In the genomic region with DNA sequence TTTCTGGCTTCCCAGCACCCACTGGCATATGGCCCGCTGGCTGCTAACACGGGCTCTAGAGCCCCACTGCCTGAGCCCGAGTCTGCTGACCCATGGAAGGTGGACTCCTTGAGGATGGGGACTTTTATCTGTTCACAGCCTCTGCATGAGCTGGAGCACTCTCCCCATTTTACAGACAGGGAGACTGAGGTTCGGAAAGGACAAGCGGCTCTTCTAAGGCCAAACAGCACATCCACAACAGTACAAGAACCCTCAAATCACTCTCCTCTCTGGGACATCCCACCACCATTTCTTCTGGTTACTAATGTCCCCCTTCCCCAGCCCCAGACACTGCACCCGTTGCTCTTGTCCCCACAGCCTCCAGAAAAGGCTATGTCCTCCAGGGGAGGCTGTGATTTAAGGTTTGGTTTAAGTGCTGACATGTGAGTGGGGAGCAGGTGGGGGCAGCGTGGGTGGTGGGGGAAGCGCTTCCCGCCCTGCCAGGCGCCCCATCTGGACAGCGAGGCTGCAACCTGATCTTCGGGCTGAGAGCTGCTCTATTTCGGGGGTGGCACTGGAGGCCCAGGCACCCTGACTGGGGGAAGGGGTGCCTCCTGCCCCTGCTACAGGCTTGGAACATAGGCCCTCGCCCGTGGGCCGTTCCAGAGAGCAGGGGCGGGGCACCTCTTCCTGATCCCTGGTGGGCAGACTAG, we compare ENCODE assay signal across 16 cellular contexts.
A peak's percentile ranks its signal among the peaks of the same experiment; 100 is the strongest.
DNase-seq lines count a peak whose midpoint lies in the region; ATAC-seq, FAIRE-seq and TF ChIP-seq lines count a peak whose summit lies in the region.
"Had no signal": no experiment of that assay in that cellular context is flagged by ENCODE, and none has a peak within 500 bp of the region (broad histone marks: within the 10 kb centered on the region; RNA-seq: fewer than 3 reads in every experiment).

No MANE protein-coding gene starts in this region.

- H3K9me1 ChIP-seq in K562 (ENCODE audit: control insufficient read depth, insufficient read depth, low read length): no peaks in the 10 kb centered on the region

- H3K36me3 ChIP-seq in K562 (ENCODE audit: control insufficient read depth, insufficient read depth, low read length): no peaks in the 10 kb centered on the region
- no peaks in the 10 kb centered on the region for H3K36me3 ChIP-seq in osteoblast (ENCODE audit: insufficient read depth, low read length)
- H3K36me3 ChIP-seq in kidney (ENCODE audit: control insufficient read depth in 1 of 2, insufficient read depth in 2 of 2, low read length in 2 of 2): no peaks in the 10 kb centered on the region
- no peaks in the 10 kb centered on the region for H3K36me3 ChIP-seq in right lobe of liver
- H3K36me3 ChIP-seq: BLaER1 treated with 17β-estradiol and CSF1 and Interleukin-3, amounts not matched to agents 10 nM and 100 nM had no signal

- DNase-seq in DMS 273 treated with DMSO at 0.1 percent for 48 hours (lab: John Stamatoyannopoulos, UW) (peak; percentile 32), NCI-H2171 treated with DMSO at 0.1 percent for 48 hours (lab: John Stamatoyannopoulos, UW) (peak; percentile 87), K562 (ENCODE audit: extremely low read depth in 1 of 4, low spot score in 3 of 4) (no peak), osteoblast (ENCODE audit: insufficient read length, low spot score, missing footprints) (peak; percentile 38), kidney (no peak), foreskin fibroblast (no peak), right lobe of liver (no peak)
- DNase-seq: Calu3; CD8-positive, alpha-beta T cell; GOT3; H9 had no signal

- TF ChIP-seq POLR2A in K562 (conservative IDR thresholded peaks at IDR 0.05): no peak
- no peak for TF ChIP-seq POLR2A in right lobe of liver (IDR thresholded peaks at IDR 0.05)

- H3K9ac ChIP-seq in K562 (ENCODE audit: insufficient read depth in 1 of 2, low read depth in 2 of 2, low read length in 2 of 2) (no peak overlapping the region), kidney (ENCODE audit: low read length in 2 of 2) (no peak overlapping the region)
- H3K9ac ChIP-seq: BLaER1 treated with 17β-estradiol and CSF1 and Interleukin-3, amounts not matched to agents 10 nM and 100 nM had no signal

- in situ Hi-C loops in K562 (cut with MboI): no loop called here

- TF ChIP-seq CTCF in K562 (IDR thresholded peaks at IDR 0.05 in 2 of 3, conservative IDR thresholded peaks at IDR 0.05 in 1 of 3; ENCODE audit: insufficient read depth in 2 of 3, low read depth in 1 of 3, low read length in 3 of 3) (no peak), osteoblast (IDR thresholded peaks at IDR 0.05; ENCODE audit: extremely low read depth, low read depth, low read length) (no peak), kidney (IDR thresholded peaks at IDR 0.05; ENCODE audit: borderline replicate concordance, extremely low read depth, insufficient read depth) (no peak), foreskin fibroblast (IDR thresholded peaks at IDR 0.05; ENCODE audit: low read depth, low read length) (no peak), right lobe of liver (IDR thresholded peaks at IDR 0.05) (no peak)

- WGBS in K562 (ENCODE audit: insufficient coverage, low coverage, missing lambda C conversion rate): 2% methylated on average over 17 of the region's 17 CpGs
- WGBS in right lobe of liver (ENCODE audit: insufficient coverage, low coverage, low lambda C conversion rate, missing lambda C conversion rate): 62% methylated on average over 4 of the region's 17 CpGs

- CTCF ChIA-PET in K562 (lab: Yijun Ruan, JAX; ENCODE audit: low intra/inter-chr PET ratio): no interaction called here

- H3K4me3 ChIP-seq in K562 (no peak overlapping the region), osteoblast (ENCODE audit: insufficient read depth, low read length) (no peak overlapping the region), kidney (ENCODE audit: low read length in 2 of 2) (no peak overlapping the region), foreskin fibroblast (ENCODE audit: low read depth in 1 of 2, low read length in 2 of 2) (no peak overlapping the region), right lobe of liver (no peak overlapping the region)
- H3K4me3 ChIP-seq: BLaER1 treated with 17β-estradiol and CSF1 and Interleukin-3, amounts not matched to agents 10 nM and 100 nM had no signal

- TF ChIP-seq RAD21 in K562 (CRISPR knock-in tag; conservative IDR thresholded peaks at IDR 0.05 in 1 of 2, IDR thresholded peaks at IDR 0.05 in 1 of 2): no peak

- H2AFZ ChIP-seq in K562 (ENCODE audit: low read depth, low read length) (no peak overlapping the region), osteoblast (ENCODE audit: low read length) (no peak overlapping the region)

- TF ChIP-seq EP300 in K562 (IDR thresholded peaks at IDR 0.05; ENCODE audit: low read length): no peak

- ATAC-seq in K562: no peak
- ATAC-seq in HG03439 (IDR thresholded peaks at IDR 0.05; ENCODE audit: unreplicated experiment): no peak
- ATAC-seq in right lobe of liver: no peak
- ATAC-seq: CD8-positive, alpha-beta T cell had no signal

- BruUV-seq in K562 (replicated peaks; lab: Mats Ljungman, UMichigan): no TSS peak

- H3K27ac ChIP-seq in K562 (ENCODE audit: extremely low read depth, low read depth, low read length) (no peak overlapping the region), osteoblast (ENCODE audit: low read depth, low read length) (no peak overlapping the region), kidney (ENCODE audit: low read depth in 2 of 2, low read length in 2 of 2) (no peak overlapping the region), right lobe of liver (no peak overlapping the region)
- H3K27ac ChIP-seq: BLaER1 treated with 17β-estradiol and CSF1 and Interleukin-3, amounts not matched to agents 10 nM and 100 nM; HL-60 had no signal

- H3K9me3 ChIP-seq in K562 (replicated peaks; ENCODE audit: control insufficient read depth, insufficient read depth, low read depth, low read length): no peaks in the 10 kb centered on the region
- H3K9me3 ChIP-seq in osteoblast (ENCODE audit: low read depth, low read length): no peaks in the 10 kb centered on the region
- no peaks in the 10 kb centered on the region for H3K9me3 ChIP-seq in kidney (ENCODE audit: control insufficient read depth in 1 of 2, low read length in 2 of 2)
- no peaks in the 10 kb centered on the region for H3K9me3 ChIP-seq in right lobe of liver
- H3K9me3 ChIP-seq: BLaER1 treated with 17β-estradiol and CSF1 and Interleukin-3, amounts not matched to agents 10 nM and 100 nM had no signal

- H3K27me3 ChIP-seq in K562 (ENCODE audit: control insufficient read depth in 2 of 2, insufficient read depth in 2 of 2, low read length in 2 of 2) (peaks cover 73 to 88% of the 10 kb centered on the region in 2 experiments), osteoblast (ENCODE audit: insufficient read depth, low read length) (peaks cover 11% of the 10 kb centered on the region), right lobe of liver (peaks cover 0 to 21% of the 10 kb centered on the region in 2 donors)
- H3K27me3 ChIP-seq: BLaER1 treated with 17β-estradiol and CSF1 and Interleukin-3, amounts not matched to agents 10 nM and 100 nM had no signal

- no peaks in the 10 kb centered on the region for H3K79me2 ChIP-seq in K562 (ENCODE audit: control insufficient read depth, insufficient read depth, low read length)
- H3K79me2 ChIP-seq in osteoblast (ENCODE audit: insufficient read depth, low read length): no peaks in the 10 kb centered on the region

- POLR2A ChIA-PET in K562 (lab: Yijun Ruan, JAX): interaction anchor here (0.6 to 1.2 kb wide), 2 partner anchors 7 to 17 kb away, joined by 3 to 5 read pairs; no protein-coding TSS in a partner anchor

- no peak for FAIRE-seq in K562 (lab: Jason Lieb, UNC)
- no peak for FAIRE-seq in kidney (lab: Jason Lieb, UNC)
- FAIRE-seq: G401.6, GM12892 had no signal

- H3K4me1 ChIP-seq in K562 (replicated peaks in 1 of 2; ENCODE audit: control insufficient read depth in 2 of 2, insufficient read depth in 2 of 2, low read length in 2 of 2): 0 out of 5 replicates have a peak, but pooled peaks cover 0 to 4% of the 10 kb centered on the region in 2 experiments
- no peaks in the 10 kb centered on the region for H3K4me1 ChIP-seq in osteoblast (ENCODE audit: insufficient read depth, low read length)
- H3K4me1 ChIP-seq in kidney (ENCODE audit: control insufficient read depth in 1 of 2, insufficient read depth in 1 of 2, low read depth in 1 of 2, low read length in 2 of 2): no peaks in the 10 kb centered on the region
- no peaks in the 10 kb centered on the region for H3K4me1 ChIP-seq in right lobe of liver

- H4K20me1 ChIP-seq in K562 (replicated peaks; ENCODE audit: control insufficient read depth, insufficient read depth, low read length): peaks cover 11% of the 10 kb centered on the region
- H4K20me1 ChIP-seq in osteoblast (ENCODE audit: insufficient read depth, low read length): no peaks in the 10 kb centered on the region

- intact Hi-C loops in K562 (cut with micrococcal nuclease): no loop called here
- intact Hi-C loops in kidney (cut with DNase I): no loop called here
- intact Hi-C loops in right lobe of liver (cut with DNase I): no loop called here

- no peak overlapping the region for H3K4me2 ChIP-seq in K562 (ENCODE audit: insufficient read depth, low read length)
- H3K4me2 ChIP-seq in osteoblast (ENCODE audit: insufficient read depth, low read length): no peak overlapping the region
- H3K4me2 ChIP-seq: BLaER1 treated with 17β-estradiol and CSF1 and Interleukin-3, amounts not matched to agents 10 nM and 100 nM had no signal

TF ChIP-seq in K562, 482 proteins besides CTCF, POLR2A, EP300 and RAD21 (continues in another document):
- TF ChIP-seq ZBED1 (IDR thresholded peaks at IDR 0.05): no peak
- no peak for TF ChIP-seq ZNF3 (CRISPR knock-in tag; IDR thresholded peaks at IDR 0.05)
- no peak for TF ChIP-seq TAF7 (tag; IDR thresholded peaks at IDR 0.05)
- no peak for TF ChIP-seq DIDO1 (tag; IDR thresholded peaks at IDR 0.05; ENCODE audit: low read depth)
- no peak for TF ChIP-seq HNRNPL (IDR thresholded peaks at IDR 0.05; ENCODE audit: low read depth, low read length)
- TF ChIP-seq, protein P1, sequence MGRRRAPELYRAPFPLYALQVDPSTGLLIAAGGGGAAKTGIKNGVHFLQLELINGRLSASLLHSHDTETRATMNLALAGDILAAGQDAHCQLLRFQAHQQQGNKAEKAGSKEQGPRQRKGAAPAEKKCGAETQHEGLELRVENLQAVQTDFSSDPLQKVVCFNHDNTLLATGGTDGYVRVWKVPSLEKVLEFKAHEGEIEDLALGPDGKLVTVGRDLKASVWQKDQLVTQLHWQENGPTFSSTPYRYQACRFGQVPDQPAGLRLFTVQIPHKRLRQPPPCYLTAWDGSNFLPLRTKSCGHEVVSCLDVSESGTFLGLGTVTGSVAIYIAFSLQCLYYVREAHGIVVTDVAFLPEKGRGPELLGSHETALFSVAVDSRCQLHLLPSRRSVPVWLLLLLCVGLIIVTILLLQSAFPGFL (CRISPR knock-in tag; IDR thresholded peaks at IDR 0.05): no peak
- TF ChIP-seq RBM25 (IDR thresholded peaks at IDR 0.05; ENCODE audit: low read depth, low read length, severe bottlenecking): peak; percentile 84
- TF ChIP-seq EGR1 (conservative IDR thresholded peaks at IDR 0.05): peak; percentile 32
- 0 out of 4 replicates have a peak, but pooled peaks of 1 of the 2 experiments have one; percentile 14 for TF ChIP-seq KDM1A (IDR thresholded peaks at IDR 0.05)
- no peak for TF ChIP-seq ZKSCAN1 (IDR thresholded peaks at IDR 0.05; ENCODE audit: low read depth, low read length)
- peak; percentile 46; the same call in 1 of the 2 replicates for TF ChIP-seq ESRRA (IDR thresholded peaks at IDR 0.05; ENCODE audit: borderline replicate concordance, low read depth)

Comparison
In these comparisons a context has a peak if more than half of its experiments do, and no peak if none do; other contexts are left out.
1. DNase-seq: peak in DMS 273 treated with DMSO at 0.1 percent for 48 hours (single experiment), NCI-H2171 treated with DMSO at 0.1 percent for 48 hours (single experiment) and osteoblast (single experiment); none in K562 (0 of 4), kidney (single experiment), foreskin fibroblast (0 of 2) and right lobe of liver (0 of 3).